In the genomic region with DNA sequence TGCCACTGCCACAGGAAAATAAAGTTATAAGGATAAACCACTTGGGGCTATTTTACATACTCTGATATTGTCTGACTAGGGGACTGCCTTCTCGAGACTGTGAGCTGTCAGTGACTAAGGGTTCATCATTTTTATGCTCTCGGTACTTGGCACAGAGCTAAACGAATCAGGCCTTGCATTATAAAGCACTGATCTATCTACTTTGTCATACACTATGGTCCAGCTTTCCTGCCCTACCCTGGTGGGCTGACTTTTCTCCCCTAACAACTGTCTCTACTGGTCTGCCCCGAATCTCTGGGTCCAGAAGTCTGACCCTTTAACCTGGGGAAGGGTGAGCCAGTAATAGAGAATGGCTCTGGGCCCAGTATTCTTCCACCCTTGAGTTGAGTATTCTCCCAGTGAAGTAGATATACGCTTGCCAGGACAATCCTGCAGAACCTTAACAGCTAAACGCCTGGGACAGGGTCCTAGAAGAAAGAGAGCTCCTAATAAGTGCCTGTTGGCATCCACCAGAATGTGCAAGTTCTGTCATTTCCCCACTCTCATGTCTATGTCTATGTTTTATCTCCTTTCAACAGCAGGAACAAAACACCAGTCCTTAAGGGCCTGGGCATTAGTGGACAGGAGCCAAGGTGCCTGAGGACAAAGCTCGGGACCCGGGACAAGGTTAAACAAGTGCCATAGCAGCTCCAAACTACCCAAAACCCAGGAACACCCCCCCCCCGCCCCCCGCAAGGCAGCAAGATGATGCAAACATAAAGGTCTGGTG, we compare ENCODE assay signal across 9 cellular contexts. TPM values are rescaled to one million over a fixed set of nuclear protein-coding genes. Genes with fewer than 3 reads are reported as not detected.
DNase-seq lines count a peak whose midpoint lies in the region; ATAC-seq, FAIRE-seq and TF ChIP-seq lines count a peak whose summit lies in the region.
"Had no signal": no experiment of that assay in that cellular context is flagged by ENCODE, and none has a peak within 500 bp of the region (broad histone marks: within the 10 kb centered on the region; RNA-seq: fewer than 3 reads in every experiment).

No MANE protein-coding gene starts in this region.

- TF ChIP-seq CTCF in AG09309 (IDR thresholded peaks at IDR 0.05; ENCODE audit: control insufficient read depth, insufficient read depth, low read depth, low read length, missing control alignments) = no peak
- TF ChIP-seq CTCF in Loucy (conservative IDR thresholded peaks at IDR 0.05; ENCODE audit: low read length) = no peak
- TF ChIP-seq CTCF in endodermal cell (conservative IDR thresholded peaks at IDR 0.05) = no peak

- no peaks in the 10 kb centered on the region for H3K36me3 ChIP-seq in Loucy (ENCODE audit: insufficient read depth, low read length)
- H3K36me3 ChIP-seq in endodermal cell (ENCODE audit: control insufficient read depth, insufficient read depth, low read length) = peaks cover 19% of the 10 kb centered on the region

- TF ChIP-seq POLR2A in erythroblast (IDR thresholded peaks at IDR 0.05; ENCODE audit: low read length) = no peak
- no peak for TF ChIP-seq POLR2A in GM12892 (IDR thresholded peaks at IDR 0.05; ENCODE audit: low read depth, low read length)

- POLR2A ChIA-PET in naive thymus-derived CD8-positive, alpha-beta T cell (lab: Charles Lee) = no interaction called here

- H3K9me2 ChIP-seq in Loucy (replicated peaks; ENCODE audit: low read depth, low read length) = no peaks in the 10 kb centered on the region

- H3K27me3 Mint-ChIP-seq in endodermal cell (ENCODE audit: insufficient read depth) = peaks cover 8% of the 10 kb centered on the region
- peaks cover 20 to 71% (median 38%) of the 10 kb centered on the region in 5 donors for H3K27me3 Mint-ChIP-seq in naive thymus-derived CD8-positive, alpha-beta T cell

- no peaks in the 10 kb centered on the region for H3F3A ChIP-seq in Loucy (ENCODE audit: low read depth)

- peaks cover 3% of the 10 kb centered on the region; the same call in 1 of the 2 replicates for H3K79me2 ChIP-seq in Loucy (ENCODE audit: insufficient read depth, low read length)

- H3K9ac ChIP-seq in Loucy (ENCODE audit: low read depth, low read length, poor library complexity, severe bottlenecking) = no peak overlapping the region
- no peak overlapping the region for H3K9ac ChIP-seq in endodermal cell (ENCODE audit: extremely low read depth, low read length, poor library complexity, severe bottlenecking)

- 69 to 86% methylated on average over 6 to 8 of the region's 10 CpGs for WGBS in endodermal cell (ENCODE audit: insufficient coverage in 1 of 2, insufficient read length in 1 of 2), 2 experiments

- peak overlapping the region; percentile 78 for H3K4me3 Mint-ChIP-seq in endodermal cell
- H3K4me3 Mint-ChIP-seq in naive thymus-derived CD8-positive, alpha-beta T cell = peak overlapping the region; percentile 26 to 89 (median 70)

- H3K4me1 Mint-ChIP-seq in endodermal cell = peaks cover 15% of the 10 kb centered on the region
- peaks cover 4 to 6% (median 6%) of the 10 kb centered on the region in 4 donors for H3K4me1 Mint-ChIP-seq in naive thymus-derived CD8-positive, alpha-beta T cell

- H3K27ac ChIP-seq in endodermal cell (ENCODE audit: low read depth, low read length) = no peak overlapping the region

- H3K4me3 ChIP-seq in AG09309 (ENCODE audit: control insufficient read depth, low read depth, low read length) = peak overlapping the region; percentile 83
- peak overlapping the region; percentile 84 for H3K4me3 ChIP-seq in Loucy (ENCODE audit: low read length, poor library complexity, severe bottlenecking)
- H3K4me3 ChIP-seq in endodermal cell (ENCODE audit: low read length) = peak overlapping the region; percentile 87

- H3K9me3 Mint-ChIP-seq in endodermal cell = no peaks in the 10 kb centered on the region
- H3K9me3 Mint-ChIP-seq in naive thymus-derived CD8-positive, alpha-beta T cell = no peaks in the 10 kb centered on the region

- DNase-seq in AG09309 (ENCODE audit: low read depth) = no peak
- no peak for DNase-seq in endodermal cell
- no peak for DNase-seq in naive thymus-derived CD8-positive, alpha-beta T cell
- DNase-seq in erythroblast (lab: John Stamatoyannopoulos, UW) = no peak
- DNase-seq in inferior parietal cortex (ENCODE audit: extremely low spot score) = no peak
- DNase-seq in GM12892 (ENCODE audit: insufficient read length) = no peak
- DNase-seq: left colon had no signal

- peaks cover 19% of the 10 kb centered on the region for H3K36me3 Mint-ChIP-seq in endodermal cell (ENCODE audit: low read depth)
- no peaks in the 10 kb centered on the region for H3K36me3 Mint-ChIP-seq in naive thymus-derived CD8-positive, alpha-beta T cell

- no peaks in the 10 kb centered on the region for H4K20me1 ChIP-seq in Loucy (ENCODE audit: insufficient read depth, low read length, poor library complexity, severe bottlenecking)

- H3K4me1 ChIP-seq in Loucy (ENCODE audit: insufficient read depth, low read length, poor library complexity, severe bottlenecking) (peaks cover 15% of the 10 kb centered on the region), endodermal cell (ENCODE audit: control insufficient read depth, insufficient read depth, low read length) (no peaks in the 10 kb centered on the region)

- no peak overlapping the region for H2AFZ ChIP-seq in Loucy (ENCODE audit: low read length)

- H3K27ac Mint-ChIP-seq in endodermal cell = peak overlapping the region; percentile 80
- H3K27ac Mint-ChIP-seq in naive thymus-derived CD8-positive, alpha-beta T cell = no peak overlapping the region

- FAIRE-seq in GM12892 (lab: Jason Lieb, UNC) = no peak

- peak overlapping the region; percentile 78 for H3K4me2 ChIP-seq in Loucy (ENCODE audit: low read depth, low read length, poor library complexity, severe bottlenecking)

- H3K9me3 ChIP-seq in Loucy (ENCODE audit: insufficient read depth, low read depth, low read length) (no peaks in the 10 kb centered on the region), endodermal cell (ENCODE audit: control insufficient read depth, low read length) (no peaks in the 10 kb centered on the region)

- no peaks in the 10 kb centered on the region for H3K27me3 ChIP-seq in Loucy (ENCODE audit: insufficient read depth, low read length, poor library complexity, severe bottlenecking)
- H3K27me3 ChIP-seq in endodermal cell (ENCODE audit: control insufficient read depth, insufficient read depth, low read length, poor library complexity, severe bottlenecking) = no peaks in the 10 kb centered on the region

- no peak for ATAC-seq in naive thymus-derived CD8-positive, alpha-beta T cell
- ATAC-seq in HG03045 (IDR thresholded peaks at IDR 0.05; ENCODE audit: unreplicated experiment) = no peak

RNA-seq across cellular contexts. Expression of gene LARP6, which starts 1.3 kb away (rescaled TPM):
- total RNA-seq in endodermal cell = 10 to 100 TPM; 24.0 to 24.9 TPM
- polyA plus RNA-seq in endodermal cell (2013, experiment 1 of 2) = 14.4 TPM
- 11.8 TPM for polyA plus RNA-seq in endodermal cell (2013, experiment 2 of 2)
- under 1 TPM in 1 of 2 experiments, not detected in 1; 0.36 TPM for total RNA-seq in naive thymus-derived CD8-positive, alpha-beta T cell
- under 1 TPM in 1 of 3 donors, not detected in 2; 0.03 TPM for polyA plus RNA-seq in naive thymus-derived CD8-positive, alpha-beta T cell
- polyA plus RNA-seq in GM12892 (2012; ENCODE audit: missing spikeins) = 10.5 TPM

RNA-seq across cellular contexts. Expression of gene THAP10, which starts 39.5 kb away (rescaled TPM):
- total RNA-seq in endodermal cell = 1 to 10 TPM; 2.4 to 6.1 TPM
- 6.4 TPM for polyA plus RNA-seq in endodermal cell (2013, experiment 1 of 2)
- 6.4 TPM for polyA plus RNA-seq in endodermal cell (2013, experiment 2 of 2)
- total RNA-seq in naive thymus-derived CD8-positive, alpha-beta T cell = not detected
- polyA plus RNA-seq in naive thymus-derived CD8-positive, alpha-beta T cell = not detected
- 0.85 TPM for polyA plus RNA-seq in GM12892 (2012; ENCODE audit: missing spikeins)

RNA-seq across cellular contexts. Expression of gene LRRC49, which starts 39.9 kb away (rescaled TPM):
- total RNA-seq in endodermal cell = 10 to 100 TPM in 1 of 2 donors, 1 to 10 TPM in 1; 6.6 to 10.7 TPM
- polyA plus RNA-seq in endodermal cell (2013, experiment 1 of 2) = 17.3 TPM
- 21.0 TPM for polyA plus RNA-seq in endodermal cell (2013, experiment 2 of 2)
- not detected for total RNA-seq in naive thymus-derived CD8-positive, alpha-beta T cell
- polyA plus RNA-seq in naive thymus-derived CD8-positive, alpha-beta T cell = not detected
- 1.9 TPM for polyA plus RNA-seq in GM12892 (2012; ENCODE audit: missing spikeins)

Comparison
In these comparisons a context has a peak if more than half of its experiments do, and no peak if none do; other contexts are left out.
1. RNA of gene LARP6, which starts 1.3 kb away (total RNA-seq): 24.0 to 24.9 TPM in endodermal cell; 0.36 TPM in naive thymus-derived CD8-positive, alpha-beta T cell; every median in the first group is over 10 times any median in the second.
2. RNA of gene LRRC49, which starts 39.9 kb away (total RNA-seq): 6.6 to 10.7 TPM in endodermal cell; not detected in naive thymus-derived CD8-positive, alpha-beta T cell; every median in the first group is over 4 times any median in the second.
3. Peak in every context shown above with its lines, with median percentiles within 50 percentile points of each other: H3K4me3 ChIP-seq.